ENCODE assay signal across 23 cellular contexts in genomic region chr12:30548203-30548602, GRCh38.
"Had no signal": no experiment of that assay in that cellular context is flagged by ENCODE, and none has a peak within 500 bp of the region (broad histone marks: within the 10 kb centered on the region; RNA-seq: fewer than 3 reads in every experiment).

No MANE protein-coding gene starts in this region.

- H3K4me2 ChIP-seq: hepatocyte had no signal

- H3K4me3 ChIP-seq: gastroesophageal sphincter, hepatocyte, ovary, sigmoid colon, upper lobe of left lung had no signal

- H3K79me2 ChIP-seq: hepatocyte had no signal

- H3K4me1 ChIP-seq: gastroesophageal sphincter, sigmoid colon, upper lobe of left lung had no signal

- H3K9me3 ChIP-seq: neutrophil, ovary, sigmoid colon, upper lobe of left lung had no signal

- H3K27me3 ChIP-seq: gastroesophageal sphincter, hepatocyte, neutrophil, ovary, sigmoid colon, upper lobe of left lung had no signal

- H3K27ac ChIP-seq: gastroesophageal sphincter, hepatocyte, neutrophil, ovary, sigmoid colon, upper lobe of left lung had no signal

- H3K36me3 ChIP-seq: gastroesophageal sphincter, neutrophil, ovary, sigmoid colon, upper lobe of left lung had no signal

- DNase-seq: activated CD4-positive, alpha-beta memory T cell treated with anti-CD3 and anti-CD28 coated beads, Interleukin-2, amount 10 ng/mL, durations not matched to agents 7 days and 5 days; activated CD4-positive, alpha-beta T cell treated with anti-CD3 and anti-CD28 coated beads, Interleukin-2, amount 10 ng/mL, durations not matched to agents 24 days and 14 days; activated CD4-positive, CD25-positive, alpha-beta regulatory T cell treated with anti-CD3 and anti-CD28 coated beads, Interleukin-2, amount 50 U/mL, for 72 hours; activated CD8-positive, alpha-beta memory T cell treated with anti-CD3 and anti-CD28 coated beads, Interleukin-2, amount 50 U/mL, for 48 hours; activated gamma-delta T cell; activated naive CD4-positive, alpha-beta T cell treated with anti-CD3 and anti-CD28 coated beads, Interleukin-2, amount 10 ng/mL, durations not matched to agents 7 days and 5 days; activated naive CD8-positive, alpha-beta T cell treated with anti-CD3 and anti-CD28 coated beads, Interleukin-2, amount 10 ng/mL, durations not matched to agents 7 days and 5 days; activated T-cell treated with anti-CD3 and anti-CD28 coated beads, Interleukin-2, amount 50 U/mL, for 24 hours; caudate nucleus; left cardiac atrium; mammary epithelial cell; naive B cell; nephron progenitor cell; ovary; retina; sigmoid colon; small intestine; stimulated activated CD4-positive, alpha-beta T cell treated with anti-CD3 and anti-CD28 coated beads, Interleukin-4, amount 100 ng/mL, for 24 hours; T-helper 9 cell; upper lobe of left lung had no signal

- H2AFZ ChIP-seq: hepatocyte had no signal
